Comparison of ENCODE assay signal across 15 cellular contexts in the genomic region with DNA sequence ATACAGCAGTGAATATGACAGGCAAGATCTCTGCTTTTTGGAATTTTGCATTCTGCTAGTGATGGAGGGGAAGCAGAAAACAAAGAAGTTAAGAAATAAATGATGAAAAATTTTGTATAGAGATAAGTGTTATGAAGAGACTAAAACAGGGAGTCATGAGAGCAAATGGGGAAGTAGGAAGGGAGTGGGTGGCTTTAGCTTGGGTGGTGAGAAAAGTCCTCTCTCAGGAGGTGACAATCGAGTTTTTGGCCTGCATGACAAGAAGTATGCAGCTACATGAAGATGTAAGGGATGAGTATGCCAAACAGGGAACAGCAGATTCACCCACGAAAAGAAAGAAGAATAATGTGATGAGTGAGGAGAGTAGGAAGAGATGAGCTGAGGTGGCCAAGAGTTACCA.
DNase-seq lines count a peak whose midpoint lies in the region; ATAC-seq, FAIRE-seq and TF ChIP-seq lines count a peak whose summit lies in the region.
"Had no signal": no experiment of that assay in that cellular context is flagged by ENCODE, and none has a peak within 500 bp of the region (broad histone marks: within the 10 kb centered on the region; RNA-seq: fewer than 3 reads in every experiment).

No MANE protein-coding gene starts in this region.

- no peak for TF ChIP-seq RAD21 in H1 (IDR thresholded peaks at IDR 0.05 in 1 of 2, conservative IDR thresholded peaks at IDR 0.05 in 1 of 2; ENCODE audit: low read depth in 2 of 2, low read length in 2 of 2)

- WGBS in H1 (ENCODE audit: extremely low coverage in 1 of 2, insufficient coverage in 1 of 2, insufficient read length in 1 of 2, insufficient replicate concordance in 2 of 2, low coverage in 1 of 2, low lambda C conversion rate in 2 of 2, missing lambda C conversion rate in 1 of 2), 2 experiments, result 94% methylated on average over 2 of the region's 2 CpGs; no CpG with 5 or more reads in 1 of the 2 experiments

- no peak for DNase-seq in GM12891 (ENCODE audit: insufficient read length, low spot score)
- no peak for DNase-seq in H1 (ENCODE audit: low read depth in 1 of 2, low spot score in 2 of 2)
- DNase-seq in PC-3, result no peak
- DNase-seq in NCI-H2227 (lab: John Stamatoyannopoulos, UW; ENCODE audit: unreplicated experiment), result no peak
- no peak for DNase-seq in Kasumi-1 (lab: John Stamatoyannopoulos, UW)
- DNase-seq: ACHN; CD4-positive, CD25-positive, alpha-beta regulatory T cell; DMS53; GF-D8; H9 had no signal

- ATAC-seq in GM18867 (IDR thresholded peaks at IDR 0.05; ENCODE audit: unreplicated experiment) (peak; percentile 52), HG02885 (IDR thresholded peaks at IDR 0.05; ENCODE audit: poor library complexity, unreplicated experiment) (peak; percentile 59), PC-3 (no peak)
- ATAC-seq: GM23338 had no signal

- FAIRE-seq in GM12891 (lab: Jason Lieb, UNC), result no peak
- no peak for FAIRE-seq in H1 (lab: Jason Lieb, UNC)

- H3K4ac ChIP-seq in H1 (replicated peaks; ENCODE audit: insufficient read length, low read depth, low read length), result no peak overlapping the region

- no peak overlapping the region for H3K18ac ChIP-seq in H1 (ENCODE audit: extremely low read depth, low read length)

- H4K5ac ChIP-seq in H1 (ENCODE audit: insufficient read length, low read depth, low read length), result no peak overlapping the region

- no peak overlapping the region for H3K23ac ChIP-seq in H1 (ENCODE audit: insufficient read length)

- no peak overlapping the region for H3K56ac ChIP-seq in H1 (replicated peaks; ENCODE audit: insufficient read length, low read depth, low read length)

- H3K4me3 ChIP-seq in H1 (ENCODE audit: extremely low read depth in 1 of 4, insufficient read depth in 2 of 4, low read depth in 3 of 4, low read length in 4 of 4) (no peak overlapping the region), PC-3 (ENCODE audit: low read length) (no peak overlapping the region)
- H3K4me3 ChIP-seq: BLaER1 treated with 17β-estradiol and CSF1 and Interleukin-3, amounts not matched to agents 10 nM and 100 nM; GM23338 had no signal

- no peak overlapping the region for H2AK5ac ChIP-seq in H1 (ENCODE audit: low read depth, low read length)

- H2BK5ac ChIP-seq in H1 (ENCODE audit: low read depth, low read length), result no peak overlapping the region

- H3K27ac ChIP-seq in H1 (ENCODE audit: low read depth, low read length) (no peak overlapping the region), PC-3 (ENCODE audit: low read length) (no peak overlapping the region)
- H3K27ac ChIP-seq: BLaER1 treated with 17β-estradiol and CSF1 and Interleukin-3, amounts not matched to agents 10 nM and 100 nM; HL-60 had no signal

- H3K9ac ChIP-seq in H1 (replicated peaks in 1 of 4; ENCODE audit: extremely low read depth in 1 of 4, low read depth in 3 of 4, low read length in 3 of 4) (no peak overlapping the region), PC-3 (ENCODE audit: low read length) (no peak overlapping the region)
- H3K9ac ChIP-seq: BLaER1 treated with 17β-estradiol and CSF1 and Interleukin-3, amounts not matched to agents 10 nM and 100 nM had no signal

- H2AFZ ChIP-seq in H1 (ENCODE audit: low read length), result peak overlapping the region; percentile 23; the same call in 1 of the 2 replicates
- no peak overlapping the region for H2AFZ ChIP-seq in PC-3 (ENCODE audit: low read length)
- H2AFZ ChIP-seq: GM23338 had no signal

- no peak for TF ChIP-seq EP300 in H1 (IDR thresholded peaks at IDR 0.05; ENCODE audit: borderline replicate concordance in 1 of 2, low read depth in 2 of 2, low read length in 2 of 2)

- BruUV-seq in PC-3 (replicated peaks; lab: Mats Ljungman, UMichigan), result no TSS peak

- intact Hi-C loops in PC-3 (cut with micrococcal nuclease), result no loop called here

- no peaks in the 10 kb centered on the region for H3K23me2 ChIP-seq in H1 (ENCODE audit: low read depth, low read length)

- H3K9me2 ChIP-seq in PC-3 (replicated peaks; ENCODE audit: low read length), result no peaks in the 10 kb centered on the region

- no peak overlapping the region for H4K8ac ChIP-seq in H1 (ENCODE audit: extremely low read depth, insufficient read depth, low read length)

- H4K20me1 ChIP-seq in H1 (replicated peaks in 1 of 2; ENCODE audit: control insufficient read depth in 1 of 2, insufficient read depth in 2 of 2, low read length in 2 of 2) (no peaks in the 10 kb centered on the region), PC-3 (ENCODE audit: low read length) (no peaks in the 10 kb centered on the region)
- H4K20me1 ChIP-seq: BLaER1 treated with 17β-estradiol and CSF1 and Interleukin-3, amounts not matched to agents 10 nM and 100 nM had no signal

- H3K4me1 ChIP-seq in H1 (replicated peaks in 1 of 4; ENCODE audit: control insufficient read depth in 3 of 4, insufficient read depth in 4 of 4, low read length in 3 of 4) (no peaks in the 10 kb centered on the region), PC-3 (ENCODE audit: insufficient read depth, low read length) (no peaks in the 10 kb centered on the region)
- H3K4me1 ChIP-seq: BLaER1 treated with 17β-estradiol and CSF1 and Interleukin-3, amounts not matched to agents 10 nM and 100 nM had no signal

- H3K14ac ChIP-seq in H1 (ENCODE audit: insufficient read length), result no peak overlapping the region

- no peaks in the 10 kb centered on the region for H3K79me1 ChIP-seq in H1 (ENCODE audit: low read depth, low read length)

- CTCF ChIA-PET in H1 (lab: Charles Lee; ENCODE audit: partially characterized antibody) (no interaction called here), PC-3 (lab: Charles Lee) (no interaction called here)

- TF ChIP-seq POLR2A in GM12891 (IDR thresholded peaks at IDR 0.05; ENCODE audit: low read depth, low read length) (no peak), H1 (IDR thresholded peaks at IDR 0.05; ENCODE audit: control extremely low read depth in 1 of 2, low read depth in 2 of 2, low read length in 2 of 2) (no peak)

- POLR2A ChIA-PET in H1 (lab: Charles Lee; ENCODE audit: partially characterized antibody), result no interaction called here
- POLR2A ChIA-PET in PC-3 (lab: Charles Lee; ENCODE audit: unreplicated experiment), result no interaction called here

- TF ChIP-seq CTCF in H1 (IDR thresholded peaks at IDR 0.05; ENCODE audit: control extremely low read depth in 1 of 3, insufficient read depth in 1 of 3, low read depth in 1 of 3, low read length in 3 of 3) (no peak), PC-3 (conservative IDR thresholded peaks at IDR 0.05; ENCODE audit: low read depth, low read length) (no peak)

- H4K91ac ChIP-seq in H1 (replicated peaks; ENCODE audit: insufficient read length, low read length), result no peak overlapping the region

- H3K27me3 ChIP-seq in H1 (replicated peaks in 1 of 4; ENCODE audit: control insufficient read depth in 3 of 4, extremely low read depth in 1 of 4, insufficient read depth in 3 of 4, low read length in 3 of 4) (no peaks in the 10 kb centered on the region), PC-3 (ENCODE audit: low read length) (no peaks in the 10 kb centered on the region)
- H3K27me3 ChIP-seq: BLaER1 treated with 17β-estradiol and CSF1 and Interleukin-3, amounts not matched to agents 10 nM and 100 nM had no signal

- H2BK15ac ChIP-seq in H1 (ENCODE audit: low read length), result no peak overlapping the region

- H3K4me2 ChIP-seq in H1 (ENCODE audit: insufficient read depth in 1 of 2, low read depth in 2 of 2, low read length in 2 of 2) (no peak overlapping the region), PC-3 (ENCODE audit: low read length) (no peak overlapping the region)
- H3K4me2 ChIP-seq: BLaER1 treated with 17β-estradiol and CSF1 and Interleukin-3, amounts not matched to agents 10 nM and 100 nM; GM23338 had no signal

- H3K9me3 ChIP-seq in H1 (ENCODE audit: insufficient read depth in 2 of 2, low read depth in 1 of 2, low read length in 1 of 2) (peaks cover 0 to 3% of the 10 kb centered on the region in 2 experiments; a peak in 1 of 4 replicates), PC-3 (ENCODE audit: low read length) (no peaks in the 10 kb centered on the region; the same call in 1 of the 2 replicates)

- H3K79me2 ChIP-seq in H1 (ENCODE audit: control insufficient read depth in 1 of 2, insufficient read depth in 2 of 2, low read length in 2 of 2) (no peaks in the 10 kb centered on the region), PC-3 (ENCODE audit: low read length) (no peaks in the 10 kb centered on the region)

- no peak overlapping the region for H2BK120ac ChIP-seq in H1 (replicated peaks; ENCODE audit: low read depth, low read length)

- no peaks in the 10 kb centered on the region for H3F3A ChIP-seq in PC-3 (ENCODE audit: low read length, unreplicated experiment)

- H3K36me3 ChIP-seq in H1 (ENCODE audit: control insufficient read depth in 2 of 4, insufficient read depth in 4 of 4, low read length in 3 of 4) (no peaks in the 10 kb centered on the region), PC-3 (ENCODE audit: low read depth, low read length) (no peaks in the 10 kb centered on the region)
- H3K36me3 ChIP-seq: BLaER1 treated with 17β-estradiol and CSF1 and Interleukin-3, amounts not matched to agents 10 nM and 100 nM had no signal

- H2BK12ac ChIP-seq in H1 (ENCODE audit: low read depth, low read length), result no peak overlapping the region

- H2BK20ac ChIP-seq in H1 (ENCODE audit: low read length), result no peak overlapping the region

TF ChIP-seq in GM12891, 5 proteins besides CTCF, POLR2A, EP300 and RAD21:
- peak; percentile 64 for TF ChIP-seq SPI1 (IDR thresholded peaks at IDR 0.05; ENCODE audit: low read depth, low read length)
- TF ChIP-seq POU2F2 (IDR thresholded peaks at IDR 0.05; ENCODE audit: low read depth, low read length), result no peak

TF ChIP-seq in H1, 55 proteins besides CTCF, POLR2A, EP300 and RAD21 (continues in another document):
- TF ChIP-seq SUZ12 (IDR thresholded peaks at IDR 0.05; ENCODE audit: low read length) (no peak), SRF (IDR thresholded peaks at IDR 0.05; ENCODE audit: low read depth, low read length) (no peak), KDM1A (IDR thresholded peaks at IDR 0.05; ENCODE audit: borderline replicate concordance, low read length) (no peak)
